ENCODE assay signal across 8 cellular contexts in the genomic region with DNA sequence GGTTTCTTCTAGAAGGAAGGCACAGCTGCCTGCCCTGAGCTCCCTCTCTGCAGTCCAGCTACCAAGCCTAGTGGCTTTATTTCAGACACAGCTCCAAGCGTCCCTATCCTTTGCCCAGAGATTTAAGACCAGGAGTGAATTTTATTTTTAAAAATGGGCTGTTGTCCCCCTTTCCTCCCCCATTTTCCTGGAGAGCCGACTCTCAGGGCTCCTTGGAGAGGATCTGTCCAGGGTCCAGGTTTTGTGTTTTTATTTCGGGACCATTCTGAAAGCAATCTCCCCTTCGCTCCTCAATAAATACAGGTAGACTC. TPM values are rescaled to one million over a fixed set of nuclear protein-coding genes. Genes with fewer than 3 reads are reported as not detected.
DNase-seq lines count a peak whose midpoint lies in the region; ATAC-seq, FAIRE-seq and TF ChIP-seq lines count a peak whose summit lies in the region.

No MANE protein-coding gene starts in this region.

- peaks cover 35% of the 10 kb centered on the region for H3K79me2 ChIP-seq in HCT116 (ENCODE audit: insufficient read depth, low read length)

- WGBS in small intestine, 3 donors = 4 to 16% (median 10%) methylated on average over 4 of the region's 4 CpGs

- H3K27me3 ChIP-seq in HCT116 (ENCODE audit: insufficient read depth, low read length) (no peaks in the 10 kb centered on the region), WERI-Rb-1 (ENCODE audit: insufficient read depth, low read depth, severe bottlenecking) (no peaks in the 10 kb centered on the region), foreskin keratinocyte (no peaks in the 10 kb centered on the region), small intestine (ENCODE audit: control insufficient read depth in 2 of 2, insufficient read depth in 2 of 2, low read length in 2 of 2) (no peaks in the 10 kb centered on the region)

- H3K4me1 ChIP-seq in HCT116 (ENCODE audit: control insufficient read depth in 1 of 2, insufficient read depth in 2 of 2, low read length in 2 of 2) (peaks cover 39 to 79% of the 10 kb centered on the region in 2 experiments), foreskin keratinocyte (peaks cover 10% of the 10 kb centered on the region), small intestine (ENCODE audit: control insufficient read depth in 2 of 2, insufficient read depth in 1 of 2, low read depth in 1 of 2, low read length in 1 of 2) (no peaks in the 10 kb centered on the region)

- no peak for TF ChIP-seq RAD21 in HCT116 (IDR thresholded peaks at IDR 0.05; ENCODE audit: low read depth)

- H3K9me3 ChIP-seq in HCT116 (ENCODE audit: control insufficient read depth in 1 of 2, insufficient read depth in 1 of 2, low read depth in 1 of 2, low read length in 2 of 2) (no peaks in the 10 kb centered on the region), WERI-Rb-1 (ENCODE audit: severe bottlenecking) (no peaks in the 10 kb centered on the region), small intestine (ENCODE audit: control insufficient read depth, low read depth) (no peaks in the 10 kb centered on the region)

- H2AFZ ChIP-seq in HCT116 (ENCODE audit: low read depth, low read length, poor library complexity, severe bottlenecking) = no peak overlapping the region

- POLR2A ChIA-PET in HCT116 (lab: Charles Lee) = interaction anchor here (0.9 to 2.4 kb wide), 8 partner anchors 11 to 180 kb away, joined by 3 to 14 read pairs (median 4); a partner anchor contains a TSS

- TF ChIP-seq CTCF in HCT116 (IDR thresholded peaks at IDR 0.05 in 2 of 3, conservative IDR thresholded peaks at IDR 0.05 in 1 of 3; ENCODE audit: borderline replicate concordance in 1 of 3, insufficient read depth in 1 of 3, low read depth in 2 of 3, low read length in 2 of 3) (no peak), WERI-Rb-1 (IDR thresholded peaks at IDR 0.05; ENCODE audit: low read depth, low read length) (no peak), foreskin keratinocyte (conservative IDR thresholded peaks at IDR 0.05) (no peak)

- H3K4me3 ChIP-seq in HCT116 (replicated peaks in 1 of 2; ENCODE audit: low read depth in 1 of 2, low read length in 2 of 2) (peak overlapping the region; percentile 53 to 60), WERI-Rb-1 (ENCODE audit: low read depth, low read length) (peak overlapping the region; percentile 84), small intestine (ENCODE audit: low read depth in 1 of 2, low read length in 2 of 2) (peak overlapping the region; percentile 66 to 68)

- no peak for ATAC-seq in HCT116
- ATAC-seq in foreskin keratinocyte = no peak
- no peak for ATAC-seq in GM19397 (IDR thresholded peaks at IDR 0.05; ENCODE audit: unreplicated experiment)

- CTCF ChIA-PET in HCT116 (lab: Charles Lee) = interaction anchor here (0.9 to 2.1 kb wide), 12 partner anchors 10 to 128 kb away, joined by 3 to 21 read pairs (median 5); a partner anchor contains a TSS

- no peak for DNase-seq in HCT116 (ENCODE audit: low read depth, low spot score)
- DNase-seq in WERI-Rb-1 = no peak
- DNase-seq in foreskin keratinocyte = no peak
- peak; percentile 38 for DNase-seq in small intestine
- DNase-seq in NCI-H510A treated with DMSO at 0.1 percent for 48 hours (lab: John Stamatoyannopoulos, UW) = no peak
- DNase-seq in SKM-1 (lab: John Stamatoyannopoulos, UW; ENCODE audit: unreplicated experiment) = no peak
- DNase-seq in NCI-H1417 (lab: John Stamatoyannopoulos, UW) = no peak

- RAD21 ChIA-PET in HCT116 (lab: Charles Lee; ENCODE audit: low non-redundant PET in 1 of 2, low total read pairs in 2 of 2, uncharacterized antibody in 2 of 2, unreplicated experiment in 2 of 2) = interaction anchor here in 1 of 2 experiments (1.4 kb wide), 1 partner anchor 42 kb away, joined by 5 read pairs; no protein-coding TSS in a partner anchor

- H3K27ac ChIP-seq in HCT116 (ENCODE audit: low read depth, low read length) (peak overlapping the region; percentile 99), WERI-Rb-1 (peak overlapping the region; percentile 96), foreskin keratinocyte (peak overlapping the region; percentile 52), small intestine (ENCODE audit: low read depth in 1 of 2, low read length in 1 of 2) (peak overlapping the region; percentile 98 to 100)

- no peaks in the 10 kb centered on the region for H3K9me2 ChIP-seq in HCT116 (ENCODE audit: insufficient read depth)

- intact Hi-C loops in HCT116 (cut with micrococcal nuclease) = loop anchor here (5.0 kb wide), 1 partner anchor 181 kb away; a partner anchor contains a TSS

- BruUV-seq in HCT116 (replicated peaks; lab: Mats Ljungman, UMichigan) = no TSS peak

- no peaks in the 10 kb centered on the region for H4K20me1 ChIP-seq in HCT116 (ENCODE audit: insufficient read depth)

- FAIRE-seq in small intestine (lab: Jason Lieb, UNC) = no peak

- TF ChIP-seq POLR2A in HCT116 (IDR thresholded peaks at IDR 0.05; ENCODE audit: borderline replicate concordance, extremely low read depth, insufficient read depth, insufficient read length) = no peak

- peak overlapping the region; percentile 90 for H3K9ac ChIP-seq in HCT116 (ENCODE audit: low read length)

- H3K4me2 ChIP-seq in HCT116 (ENCODE audit: low read length) = peak overlapping the region; percentile 96

- peaks cover 5 to 13% of the 10 kb centered on the region in 2 experiments; a peak in 2 of 4 replicates for H3K36me3 ChIP-seq in HCT116 (ENCODE audit: control insufficient read depth in 1 of 2, insufficient read depth in 2 of 2, low read length in 2 of 2)
- H3K36me3 ChIP-seq in WERI-Rb-1 = 0 out of 2 replicates have a peak, but pooled peaks cover 3% of the 10 kb centered on the region
- peaks cover 0 to 4% of the 10 kb centered on the region in 2 donors for H3K36me3 ChIP-seq in small intestine (ENCODE audit: control insufficient read depth in 2 of 2, insufficient read depth in 2 of 2, low read length in 2 of 2)

TF ChIP-seq in HCT116, 20 proteins besides CTCF, POLR2A, EP300 and RAD21:
- TF ChIP-seq ZNF274 (IDR thresholded peaks at IDR 0.05; ENCODE audit: low read depth, low read length) (no peak), EZH2phosphoT487 (IDR thresholded peaks at IDR 0.05; ENCODE audit: borderline replicate concordance) (no peak), FOSL1 (IDR thresholded peaks at IDR 0.05; ENCODE audit: low read depth) (peak; percentile 7; the same call in 1 of the 2 replicates)

RNA-seq across cellular contexts. Expression of a gene that starts 4.4 kb away (rescaled TPM):
- total RNA-seq in HCT116 (2021; ENCODE audit: unreplicated experiment) (30.3 TPM), foreskin keratinocyte (12.4 and 14.3 TPM in 2 replicates)
- 44.7 and 48.8 TPM in 2 replicates for polyA plus RNA-seq in HCT116 (2012)
- polyA plus RNA-seq in foreskin keratinocyte (15.6 and 19.8 TPM in 2 replicates), small intestine (10 to 100 TPM; 15.7 to 29.7 (median 29.5) TPM)

RNA-seq across cellular contexts. Expression of a gene that starts 8.2 kb away (rescaled TPM):
- total RNA-seq in HCT116 (2021; ENCODE audit: unreplicated experiment) (4.8 TPM), foreskin keratinocyte (0.95 TPM in 2 replicates)
- polyA plus RNA-seq in HCT116 (2012) = 4.8 and 5.1 TPM in 2 replicates
- polyA plus RNA-seq in foreskin keratinocyte (0.53 and 0.77 TPM in 2 replicates), small intestine (1 to 10 TPM in 1 of 3 donors, under 1 TPM in 2; 0.45 to 1.9 (median 0.81) TPM)

RNA-seq across cellular contexts. Expression of a gene that starts 22.7 kb away (rescaled TPM):
- total RNA-seq in HCT116 (2021; ENCODE audit: unreplicated experiment) = 32.4 TPM
- 34.9 and 41.4 TPM in 2 replicates for polyA plus RNA-seq in HCT116 (2012)
- 23.3 and 29.6 TPM in 2 replicates for total RNA-seq in foreskin keratinocyte
- 22.3 and 24.1 TPM in 2 replicates for polyA plus RNA-seq in foreskin keratinocyte
- polyA plus RNA-seq in small intestine = 10 to 100 TPM; 21.3 to 31.3 (median 28.6) TPM

RNA-seq across cellular contexts. Expression of a gene that starts 31.4 kb away (rescaled TPM):
- 0.74 TPM for total RNA-seq in HCT116 (2021; ENCODE audit: unreplicated experiment)
- 0.61 and 0.77 TPM in 2 replicates for polyA plus RNA-seq in HCT116 (2012)
- 0.07 and 0.10 TPM in 2 replicates for total RNA-seq in foreskin keratinocyte
- 0.09 and 0.11 TPM in 2 replicates for polyA plus RNA-seq in foreskin keratinocyte
- under 1 TPM in 1 of 3 donors, not detected in 2; 0.07 TPM for polyA plus RNA-seq in small intestine

RNA-seq across cellular contexts. Expression of a gene that starts 44.1 kb away (rescaled TPM):
- total RNA-seq in HCT116 (2021; ENCODE audit: unreplicated experiment) (113 TPM), foreskin keratinocyte (75.3 and 79.6 TPM in 2 replicates)
- 330 and 425 TPM in 2 replicates for polyA plus RNA-seq in HCT116 (2012)
- polyA plus RNA-seq in foreskin keratinocyte (101 and 124 TPM in 2 replicates), small intestine (100 to 1,000 TPM; 197 to 206 (median 205) TPM)
